Comparison of ENCODE assay signal across 10 cellular contexts in the genomic region with DNA sequence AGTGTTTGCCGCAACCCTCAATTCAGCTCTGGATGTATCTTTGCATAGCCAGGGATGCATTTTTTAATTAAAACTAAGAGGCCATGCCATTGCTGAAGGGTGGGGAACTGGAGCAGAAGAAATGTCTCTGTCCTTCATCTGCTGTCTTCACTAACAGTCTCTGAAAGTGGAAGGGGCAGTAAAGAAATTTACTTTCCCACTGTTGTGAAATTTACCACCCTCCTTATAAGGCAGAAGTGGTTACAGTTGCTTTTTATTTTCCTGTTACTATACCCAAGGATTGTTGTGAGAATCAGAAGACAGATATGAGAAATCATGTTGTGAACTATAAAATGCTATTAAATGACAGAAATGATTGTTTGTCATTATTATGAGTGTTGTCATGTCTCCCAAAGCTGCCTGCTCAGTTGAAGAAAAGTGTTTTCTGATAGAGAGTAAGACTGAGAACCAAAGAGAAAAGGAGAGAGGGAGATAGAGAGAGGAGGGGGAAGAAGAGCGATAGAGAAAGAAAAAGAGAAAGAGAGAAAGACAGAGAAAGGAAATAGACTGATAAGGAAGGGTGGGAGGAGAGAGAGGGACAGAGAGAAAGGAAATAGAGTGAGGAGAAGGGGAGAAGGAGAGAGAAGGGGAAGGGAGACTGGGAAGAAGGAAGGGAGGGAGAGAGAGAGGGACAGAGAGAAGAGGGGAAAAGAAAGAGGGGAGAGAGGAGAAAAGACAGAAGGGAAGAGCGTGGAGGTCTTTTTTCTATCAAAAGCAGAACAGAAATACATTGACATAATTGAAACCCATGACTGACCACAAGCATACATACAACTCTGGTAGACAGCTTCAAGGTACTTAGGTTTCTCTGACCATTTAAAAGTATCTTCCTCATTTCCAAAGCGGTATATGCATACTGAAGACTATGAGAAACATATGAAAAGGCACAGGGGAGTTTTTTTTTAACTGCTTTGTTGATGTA. TPM values are rescaled to one million over a fixed set of nuclear protein-coding genes. Genes with fewer than 3 reads are reported as not detected.
DNase-seq lines count a peak whose midpoint lies in the region; ATAC-seq and TF ChIP-seq lines count a peak whose summit lies in the region.
"Had no signal": no experiment of that assay in that cellular context is flagged by ENCODE, and none has a peak within 500 bp of the region (broad histone marks: within the 10 kb centered on the region; RNA-seq: fewer than 3 reads in every experiment).

No MANE protein-coding gene starts in this region.

- H2AFZ ChIP-seq in KMS-11 (ENCODE audit: low read depth) (no peak overlapping the region), H9 (ENCODE audit: low read length) (no peak overlapping the region)

- no peak overlapping the region for H3T11ph ChIP-seq in H9 (ENCODE audit: low read length)

- H4K20me1 ChIP-seq in KMS-11 (ENCODE audit: insufficient read depth) = no peaks in the 10 kb centered on the region
- no peaks in the 10 kb centered on the region for H4K20me1 ChIP-seq in H9 (ENCODE audit: control insufficient read depth, insufficient read depth, insufficient read length)

- no peak overlapping the region for H2BK5ac ChIP-seq in H9 (ENCODE audit: insufficient read length, low read length)

- no peak overlapping the region for H3K4me3 ChIP-seq in KMS-11 (IDR thresholded peaks at IDR 0.05; ENCODE audit: insufficient read depth, low read depth, low read length)

- DNase-seq in stimulated activated naive CD8-positive, alpha-beta T cell treated with anti-CD3 and anti-CD28 coated beads, Interleukin-15, Interleukin-2, amounts not matched to agents 100 U/mL and 50 U/mL, for 24 hours = no peak
- no peak for DNase-seq in stimulated activated naive CD4-positive, alpha-beta T cell treated with Interleukin-2 at 50 U/mL for 16 hours (lab: John Stamatoyannopoulos, UW)
- no peak for DNase-seq in activated naive CD4-positive, alpha-beta T cell treated with anti-CD3 and anti-CD28 coated beads, Interleukin-2, amount 50 U/mL, for 16 hours
- DNase-seq in H9 (no peak), NCI-H446 treated with DMSO at 0.1 percent for 48 hours (lab: John Stamatoyannopoulos, UW) (no peak)
- DNase-seq: activated CD4-positive, alpha-beta T cell treated with anti-CD3 and anti-CD28 coated beads for 4 hours; stimulated activated CD4-positive, alpha-beta T cell treated with anti-CD3 and anti-CD28 coated beads, Interleukin-4, amount 100 ng/mL, for 1 hour had no signal

- no peaks in the 10 kb centered on the region for H3K9me3 ChIP-seq in H9 (ENCODE audit: control insufficient read depth, low read depth, low read length)

- H3K27me3 Mint-ChIP-seq in stimulated activated naive CD8-positive, alpha-beta T cell treated with anti-CD3 and anti-CD28 coated beads, Interleukin-15, Interleukin-2, amounts not matched to agents 100 ng/mL and 50 ng/mL, for 24 hours = no peaks in the 10 kb centered on the region
- no peaks in the 10 kb centered on the region for H3K27me3 Mint-ChIP-seq in H9 (ENCODE audit: low read depth)

- H3K4me3 Mint-ChIP-seq in stimulated activated naive CD8-positive, alpha-beta T cell treated with anti-CD3 and anti-CD28 coated beads, Interleukin-15, Interleukin-2, amounts not matched to agents 100 ng/mL and 50 ng/mL, for 24 hours = no peak overlapping the region
- H3K4me3 Mint-ChIP-seq in H9 = no peak overlapping the region

- H2BK12ac ChIP-seq in H9 (ENCODE audit: insufficient read length, low read depth, low read length) = no peak overlapping the region

- no peak for ATAC-seq in stimulated activated naive CD8-positive, alpha-beta T cell treated with anti-CD3 and anti-CD28 coated beads, Interleukin-15, Interleukin-2, amounts not matched to agents 100 U/mL and 50 U/mL, for 24 hours
- peak; percentile 92 for ATAC-seq in HG02798 (IDR thresholded peaks at IDR 0.05; ENCODE audit: poor library complexity, unreplicated experiment)

- peak overlapping the region; percentile 14; the same call in 1 of the 2 replicates for H3K27ac ChIP-seq in KMS-11
- H3K27ac ChIP-seq in H9 (ENCODE audit: insufficient read length, low read depth, low read length) = no peak overlapping the region

- H2BK15ac ChIP-seq in H9 (ENCODE audit: low read depth, low read length) = no peak overlapping the region

- H3K9ac ChIP-seq in KMS-11 = no peak overlapping the region
- no peak overlapping the region for H3K9ac ChIP-seq in H9 (ENCODE audit: extremely low read depth, insufficient read length, low read length)

- no peak overlapping the region for H2BK20ac ChIP-seq in H9 (ENCODE audit: low read depth, low read length, poor library complexity, severe bottlenecking)

- H3K4me1 Mint-ChIP-seq in stimulated activated naive CD8-positive, alpha-beta T cell treated with anti-CD3 and anti-CD28 coated beads, Interleukin-15, Interleukin-2, amounts not matched to agents 100 ng/mL and 50 ng/mL, for 24 hours (ENCODE audit: low read depth) = peaks cover 27% of the 10 kb centered on the region
- H3K4me1 Mint-ChIP-seq in H9 = no peaks in the 10 kb centered on the region

- no peak for TF ChIP-seq CTCF in KMS-11 (conservative IDR thresholded peaks at IDR 0.05; ENCODE audit: low read depth, low read length)
- no peak for TF ChIP-seq CTCF in H9 (conservative IDR thresholded peaks at IDR 0.05)

- no peak overlapping the region for H4K91ac ChIP-seq in H9 (ENCODE audit: insufficient read length, low read depth, low read length)

- H3K36me3 Mint-ChIP-seq in stimulated activated naive CD8-positive, alpha-beta T cell treated with anti-CD3 and anti-CD28 coated beads, Interleukin-15, Interleukin-2, amounts not matched to agents 100 ng/mL and 50 ng/mL, for 24 hours (ENCODE audit: low read depth) = peaks cover 14% of the 10 kb centered on the region
- no peaks in the 10 kb centered on the region; a peak in 1 of 7 replicates for H3K36me3 Mint-ChIP-seq in H9 (ENCODE audit: insufficient read depth in 1 of 3, low read depth in 3 of 3)

- no peaks in the 10 kb centered on the region for H3K79me1 ChIP-seq in H9 (ENCODE audit: insufficient read depth, low read depth, low read length, poor library complexity, severe bottlenecking)

- H3K9me3 Mint-ChIP-seq in stimulated activated naive CD8-positive, alpha-beta T cell treated with anti-CD3 and anti-CD28 coated beads, Interleukin-15, Interleukin-2, amounts not matched to agents 100 ng/mL and 50 ng/mL, for 24 hours = peaks cover 4% of the 10 kb centered on the region
- H3K9me3 Mint-ChIP-seq in H9 = no peaks in the 10 kb centered on the region

- H3K23ac ChIP-seq in H9 (ENCODE audit: insufficient read length, low read depth, low read length) = no peak overlapping the region

- H3K14ac ChIP-seq in H9 (ENCODE audit: insufficient read depth, low read length) = no peak overlapping the region

- H3K79me2 ChIP-seq in KMS-11 (ENCODE audit: insufficient read depth, low read depth) (no peaks in the 10 kb centered on the region), H9 (ENCODE audit: insufficient read depth, low read length) (no peaks in the 10 kb centered on the region)

- no peak overlapping the region for H4K5ac ChIP-seq in H9 (ENCODE audit: insufficient read length, low read depth, low read length)

- no peaks in the 10 kb centered on the region for H3K36me3 ChIP-seq in KMS-11 (ENCODE audit: insufficient read depth)

- no peaks in the 10 kb centered on the region for H3K23me2 ChIP-seq in H9 (ENCODE audit: insufficient read length, low read depth, low read length, poor library complexity, severe bottlenecking)

- H3K27me3 ChIP-seq in KMS-11 (ENCODE audit: insufficient read depth, low read depth) (no peaks in the 10 kb centered on the region), H9 (ENCODE audit: insufficient read depth, low read length) (no peaks in the 10 kb centered on the region)

- H2AK5ac ChIP-seq in H9 (ENCODE audit: insufficient read length, low read length) = no peak overlapping the region

- H3K4ac ChIP-seq in H9 (ENCODE audit: low read depth, low read length) = no peak overlapping the region

- H3K4me1 ChIP-seq in KMS-11 (ENCODE audit: low read depth, poor library complexity, severe bottlenecking) = peaks cover 44% of the 10 kb centered on the region
- H3K4me1 ChIP-seq in H9 (ENCODE audit: insufficient read depth, low read length) = no peaks in the 10 kb centered on the region

- H3K4me2 ChIP-seq in KMS-11 = peak overlapping the region; percentile 31; the same call in 1 of the 2 replicates
- no peak overlapping the region for H3K4me2 ChIP-seq in H9 (ENCODE audit: insufficient read depth, insufficient read length, low read length)

- no peak overlapping the region for H3K56ac ChIP-seq in H9 (ENCODE audit: insufficient read length, low read depth, low read length)

- H3K18ac ChIP-seq in H9 (ENCODE audit: insufficient read length, low read depth, low read length) = no peak overlapping the region

- H4K8ac ChIP-seq in H9 (replicated peaks; ENCODE audit: insufficient read length, low read depth, low read length) = no peak overlapping the region

- 100% methylated on average over 1 of the region's 4 CpGs for WGBS in H9 (ENCODE audit: extremely low coverage, insufficient read length, low lambda C conversion rate)

- peak overlapping the region; percentile 69 for H3K27ac Mint-ChIP-seq in stimulated activated naive CD8-positive, alpha-beta T cell treated with anti-CD3 and anti-CD28 coated beads, Interleukin-15, Interleukin-2, amounts not matched to agents 100 ng/mL and 50 ng/mL, for 24 hours
- no peak overlapping the region for H3K27ac Mint-ChIP-seq in H9

- H2BK120ac ChIP-seq in H9 (ENCODE audit: low read depth, low read length, poor library complexity, severe bottlenecking) = no peak overlapping the region

RNA-seq across cellular contexts. Expression of a gene that starts 22.5 kb away (rescaled TPM):
- total RNA-seq in H9 (2021) = 142 and 147 TPM in 2 replicates

RNA-seq across cellular contexts. Expression of a gene that starts 22.8 kb away (rescaled TPM):
- 30.1 and 32.8 TPM in 2 replicates for total RNA-seq in H9 (2021)
